ENCODE assay signal across 8 cellular contexts in genomic region chr16:52912565-52913173, GRCh38.
DNase-seq lines count a peak whose midpoint lies in the region; ATAC-seq, FAIRE-seq and TF ChIP-seq lines count a peak whose summit lies in the region.

No MANE protein-coding gene starts in this region.

- H3K9me3 ChIP-seq in breast epithelium (no peaks in the 10 kb centered on the region), kidney (ENCODE audit: control insufficient read depth in 1 of 2, low read length in 2 of 2) (no peaks in the 10 kb centered on the region)

- ATAC-seq in GM18867 (IDR thresholded peaks at IDR 0.05; ENCODE audit: unreplicated experiment): peak; percentile 74
- ATAC-seq in HG02970 (IDR thresholded peaks at IDR 0.05; ENCODE audit: low FRiP score, unreplicated experiment): no peak

- DNase-seq in CD1c-positive myeloid dendritic cell (ENCODE audit: extremely low spot score): peak; percentile 53
- DNase-seq in HT-29 (ENCODE audit: low spot score): peak; percentile 89
- peak; percentile 14 for DNase-seq in NOMO-1 treated with DMSO at 0.1 percent for 48 hours (lab: John Stamatoyannopoulos, UW; ENCODE audit: unreplicated experiment)
- DNase-seq in breast epithelium (ENCODE audit: low spot score in 2 of 2): peak; percentile 54 to 64
- DNase-seq in kidney: no peak
- DNase-seq in stimulated activated CD8-positive, alpha-beta memory T cell treated with anti-CD3 and anti-CD28 coated beads, Interleukin-7, amount 100 ng/mL, for 24 hours (ENCODE audit: low read depth): peak; percentile 2

- intact Hi-C loops in breast epithelium (cut with DNase I; ENCODE audit: low total_unique reads) (loop anchor here (5.0 kb wide), 1 partner anchor 720 kb away; no protein-coding TSS in a partner anchor), kidney (cut with DNase I) (loop anchor here (10.0 kb wide), 1 partner anchor 728 kb away; no protein-coding TSS in a partner anchor)

- H3K36me3 ChIP-seq in breast epithelium: no peaks in the 10 kb centered on the region
- H3K36me3 ChIP-seq in kidney (ENCODE audit: control insufficient read depth in 1 of 2, insufficient read depth in 2 of 2, low read length in 2 of 2): no peaks in the 10 kb centered on the region

- no peak for FAIRE-seq in kidney (lab: Jason Lieb, UNC)

- H3K9ac ChIP-seq in kidney (ENCODE audit: low read length in 2 of 2): no peak overlapping the region

- TF ChIP-seq CTCF in breast epithelium (IDR thresholded peaks at IDR 0.05) (peak; percentile 17 to 74 (median 48)), kidney (IDR thresholded peaks at IDR 0.05; ENCODE audit: borderline replicate concordance, extremely low read depth, insufficient read depth) (peak; percentile 73)

- no peaks in the 10 kb centered on the region for H3K27me3 ChIP-seq in breast epithelium

- H3K4me3 ChIP-seq in breast epithelium (no peak overlapping the region), kidney (ENCODE audit: low read length in 2 of 2) (no peak overlapping the region)

- H3K27ac ChIP-seq in breast epithelium (no peak overlapping the region), kidney (ENCODE audit: low read depth in 2 of 2, low read length in 2 of 2) (no peak overlapping the region)

- H3K4me1 ChIP-seq in breast epithelium (no peaks in the 10 kb centered on the region), kidney (ENCODE audit: control insufficient read depth in 1 of 2, insufficient read depth in 1 of 2, low read depth in 1 of 2, low read length in 2 of 2) (no peaks in the 10 kb centered on the region)

- no peak for TF ChIP-seq POLR2A in breast epithelium (IDR thresholded peaks at IDR 0.05)
